In genomic region chr4:60450054-60450453, GRCh38 we compare ENCODE assay signal across 17 cellular contexts.
DNase-seq lines count a peak whose midpoint lies in the region; ATAC-seq and TF ChIP-seq lines count a peak whose summit lies in the region.
"Had no signal": no experiment of that assay in that cellular context is flagged by ENCODE, and none has a peak within 500 bp of the region (broad histone marks: within the 10 kb centered on the region; RNA-seq: fewer than 3 reads in every experiment).

No MANE protein-coding gene starts in this region.

- H3K27me3 Mint-ChIP-seq in activated CD4-positive, alpha-beta T cell treated with anti-CD3 and anti-CD28 coated beads, Interleukin-2, amount 10 ng/mL, durations not matched to agents 7 days and 5 days: no peaks in the 10 kb centered on the region

- no peak for ATAC-seq in PC-3
- no peak for ATAC-seq in foreskin keratinocyte
- no peak for ATAC-seq in HG02840 (IDR thresholded peaks at IDR 0.05; ENCODE audit: low FRiP score, unreplicated experiment)
- no peak for ATAC-seq in HG03342 (IDR thresholded peaks at IDR 0.05; ENCODE audit: unreplicated experiment)

- no peak overlapping the region for H3K4me3 ChIP-seq in KMS-11 (IDR thresholded peaks at IDR 0.05; ENCODE audit: insufficient read depth, low read depth, low read length)
- H3K4me3 ChIP-seq in PC-3 (ENCODE audit: low read length): no peak overlapping the region

- no peaks in the 10 kb centered on the region for H3K9me3 ChIP-seq in PC-3 (ENCODE audit: low read length)
- H3K9me3 ChIP-seq: Caco-2, SK-N-SH had no signal

- DNase-seq in PC-3 (no peak), foreskin keratinocyte (no peak), AG08395 (ENCODE audit: low spot score) (no peak)
- no peak for DNase-seq in activated CD4-positive, alpha-beta T cell treated with anti-CD3 and anti-CD28 coated beads, Interleukin-2, amount 10 ng/mL, durations not matched to agents 7 days and 5 days
- DNase-seq: Caco-2, DMS53, HCEC 1CT, NCI-H2029, NCI-H2171, NCI-H446 treated with DMSO at 0.1 percent for 48 hours, NCI-H82, Right ventricle myocardium superior, SK-N-SH had no signal

- TF ChIP-seq CTCF in C4-2B (conservative IDR thresholded peaks at IDR 0.05): peak; percentile 18; the same call in 1 of the 2 replicates
- 0 out of 2 replicates have a peak, but pooled peaks have one; percentile 13 for TF ChIP-seq CTCF in KMS-11 (conservative IDR thresholded peaks at IDR 0.05; ENCODE audit: low read depth, low read length)
- TF ChIP-seq CTCF in PC-3 (conservative IDR thresholded peaks at IDR 0.05; ENCODE audit: low read depth, low read length): peak; percentile 42; the same call in 1 of the 2 replicates
- TF ChIP-seq CTCF in foreskin keratinocyte (conservative IDR thresholded peaks at IDR 0.05): peak; percentile 30

- H3K4me2 ChIP-seq in KMS-11 (no peak overlapping the region), PC-3 (ENCODE audit: low read length) (no peak overlapping the region)
- H3K4me2 ChIP-seq: SK-N-SH had no signal

- H3K79me2 ChIP-seq in KMS-11 (ENCODE audit: insufficient read depth, low read depth): no peaks in the 10 kb centered on the region
- no peaks in the 10 kb centered on the region for H3K79me2 ChIP-seq in PC-3 (ENCODE audit: low read length)

- no peaks in the 10 kb centered on the region for H3K4me1 Mint-ChIP-seq in activated CD4-positive, alpha-beta T cell treated with anti-CD3 and anti-CD28 coated beads, Interleukin-2, amount 10 ng/mL, durations not matched to agents 7 days and 5 days

- POLR2A ChIA-PET in PC-3 (lab: Charles Lee; ENCODE audit: unreplicated experiment): no interaction called here
- POLR2A ChIA-PET in activated CD4-positive, alpha-beta T cell treated with anti-CD3 and anti-CD28 coated beads, Interleukin-2, amount 10 ng/mL, durations not matched to agents 7 days and 5 days (lab: Charles Lee): no interaction called here

- no peaks in the 10 kb centered on the region for H3K9me2 ChIP-seq in PC-3 (replicated peaks; ENCODE audit: low read length)
- H3K9me2 ChIP-seq: SK-N-SH had no signal

- H3F3A ChIP-seq in PC-3 (ENCODE audit: low read length, unreplicated experiment): no peaks in the 10 kb centered on the region

- H3K9me3 Mint-ChIP-seq in activated CD4-positive, alpha-beta T cell treated with anti-CD3 and anti-CD28 coated beads, Interleukin-2, amount 10 ng/mL, durations not matched to agents 7 days and 5 days: peaks cover 8% of the 10 kb centered on the region

- no peaks in the 10 kb centered on the region for H3K27me3 ChIP-seq in KMS-11 (ENCODE audit: insufficient read depth, low read depth)
- no peaks in the 10 kb centered on the region for H3K27me3 ChIP-seq in PC-3 (ENCODE audit: low read length)
- H3K27me3 ChIP-seq in foreskin keratinocyte: no peaks in the 10 kb centered on the region

- no TSS peak for BruUV-seq in PC-3 (replicated peaks; lab: Mats Ljungman, UMichigan)

- no peak overlapping the region for H3K4me3 Mint-ChIP-seq in activated CD4-positive, alpha-beta T cell treated with anti-CD3 and anti-CD28 coated beads, Interleukin-2, amount 10 ng/mL, durations not matched to agents 7 days and 5 days

- H2AFZ ChIP-seq in KMS-11 (ENCODE audit: low read depth) (no peak overlapping the region), PC-3 (ENCODE audit: low read length) (no peak overlapping the region)

- H4K20me1 ChIP-seq in KMS-11 (ENCODE audit: insufficient read depth): no peaks in the 10 kb centered on the region
- no peaks in the 10 kb centered on the region for H4K20me1 ChIP-seq in PC-3 (ENCODE audit: low read length)

- H3K4me1 ChIP-seq in KMS-11 (ENCODE audit: low read depth, poor library complexity, severe bottlenecking) (no peaks in the 10 kb centered on the region), PC-3 (ENCODE audit: insufficient read depth, low read length) (no peaks in the 10 kb centered on the region), foreskin keratinocyte (no peaks in the 10 kb centered on the region)
- H3K4me1 ChIP-seq: Caco-2 had no signal

- no peaks in the 10 kb centered on the region for H3K36me3 Mint-ChIP-seq in activated CD4-positive, alpha-beta T cell treated with anti-CD3 and anti-CD28 coated beads, Interleukin-2, amount 10 ng/mL, durations not matched to agents 7 days and 5 days (ENCODE audit: low read depth)

- no peak overlapping the region for H3K27ac ChIP-seq in C4-2B
- H3K27ac ChIP-seq in KMS-11: no peak overlapping the region
- no peak overlapping the region for H3K27ac ChIP-seq in PC-3 (ENCODE audit: low read length)
- H3K27ac ChIP-seq in foreskin keratinocyte: no peak overlapping the region

- H3K27ac Mint-ChIP-seq in activated CD4-positive, alpha-beta T cell treated with anti-CD3 and anti-CD28 coated beads, Interleukin-2, amount 10 ng/mL, durations not matched to agents 7 days and 5 days: no peak overlapping the region

- H3K9ac ChIP-seq in KMS-11: no peak overlapping the region
- no peak overlapping the region for H3K9ac ChIP-seq in PC-3 (ENCODE audit: low read length)
- H3K9ac ChIP-seq: SK-N-SH had no signal

- intact Hi-C loops in PC-3 (cut with micrococcal nuclease): loop anchor here (10.0 kb wide), 1 partner anchor 195 kb away; no protein-coding TSS in a partner anchor

- H3K36me3 ChIP-seq in KMS-11 (ENCODE audit: insufficient read depth): no peaks in the 10 kb centered on the region
- no peaks in the 10 kb centered on the region for H3K36me3 ChIP-seq in PC-3 (ENCODE audit: low read depth, low read length)

- CTCF ChIA-PET in PC-3 (lab: Charles Lee): no interaction called here
- CTCF ChIA-PET in activated CD4-positive, alpha-beta T cell treated with anti-CD3 and anti-CD28 coated beads, Interleukin-2, amount 10 ng/mL, durations not matched to agents 7 days and 5 days (lab: Charles Lee): no interaction called here
